ENCODE assay signal across 8 cellular contexts in genomic region chr18:26549103-26549485, GRCh38. TPM values are rescaled to one million over a fixed set of nuclear protein-coding genes. Genes with fewer than 3 reads are reported as not detected.
DNase-seq lines count a peak whose midpoint lies in the region; ATAC-seq lines count a peak whose summit lies in the region.

No MANE protein-coding gene starts in this region.

- intact Hi-C loops in left colon (cut with DNase I, micrococcal nuclease) = loop anchor here in 1 of 2 donors (10.0 kb wide), 1 partner anchor 106 kb away; no protein-coding TSS in a partner anchor

- H3K4me1 ChIP-seq in BLaER1 (peaks cover 54% of the 10 kb centered on the region), subcutaneous abdominal adipose tissue (ENCODE audit: control insufficient read depth in 5 of 5, insufficient read depth in 5 of 5, low read length in 5 of 5) (peaks cover 0 to 50% (median 46%) of the 10 kb centered on the region in 5 donors)

- H3K9ac ChIP-seq in BLaER1 = peak overlapping the region; percentile 85
- H3K9ac ChIP-seq in subcutaneous abdominal adipose tissue (ENCODE audit: low read length in 5 of 5) = peak overlapping the region in 2 of 5 donors; percentile 2 to 58

- DNase-seq in RPMI7951 (ENCODE audit: low read depth) (peak; percentile 49), cerebellar cortex (ENCODE audit: low spot score) (peak; percentile 21), left colon (peak in 1 of 2 donors; percentile 51), COLO829 (ENCODE audit: low spot score) (no peak)

- peak overlapping the region; percentile 89 for H3K4me3 ChIP-seq in BLaER1
- H3K4me3 ChIP-seq in subcutaneous abdominal adipose tissue (ENCODE audit: low read depth in 1 of 5, low read length in 5 of 5) = peak overlapping the region in 4 of 5 donors; percentile 79 to 88 (median 82)

- H3K36me3 ChIP-seq in BLaER1 (no peaks in the 10 kb centered on the region), subcutaneous abdominal adipose tissue (ENCODE audit: control insufficient read depth in 5 of 5, insufficient read depth in 5 of 5, low read length in 5 of 5) (no peaks in the 10 kb centered on the region)

- peaks cover 66% of the 10 kb centered on the region for H4K20me1 ChIP-seq in BLaER1

- H3K27me3 ChIP-seq in BLaER1 = peaks cover 52% of the 10 kb centered on the region
- H3K27me3 ChIP-seq in subcutaneous abdominal adipose tissue (ENCODE audit: control insufficient read depth in 5 of 5, insufficient read depth in 4 of 5, low read length in 5 of 5) = peaks cover 0 to 9% (median 2%) of the 10 kb centered on the region in 5 donors

- H3K4me2 ChIP-seq in BLaER1 = peak overlapping the region; percentile 97

- H3K9me3 ChIP-seq in BLaER1 = no peaks in the 10 kb centered on the region
- H3K9me3 ChIP-seq in subcutaneous abdominal adipose tissue (ENCODE audit: control insufficient read depth in 5 of 5, low read length in 5 of 5) = no peaks in the 10 kb centered on the region

- ATAC-seq in GM21529 (IDR thresholded peaks at IDR 0.05; ENCODE audit: unreplicated experiment) (peak; percentile 27), left colon (peak; percentile 63), GM19324 (IDR thresholded peaks at IDR 0.05; ENCODE audit: low FRiP score, unreplicated experiment) (no peak)

- H3K27ac ChIP-seq in BLaER1 (peak overlapping the region; percentile 41; the same call in 1 of the 2 replicates), subcutaneous abdominal adipose tissue (ENCODE audit: low read depth, low read length) (no peak overlapping the region)

RNA-seq across cellular contexts. Expression of gene KCTD1, which starts 0.7 kb away (rescaled TPM):
- total RNA-seq in RPMI7951 (2014; rRNA removed; shearing (Covaris generic)) = 17.8 and 19.2 TPM in 2 replicates
- total RNA-seq in left colon = 10 to 100 TPM; 12.3 to 15.6 TPM
